In genomic region chr12:56449622-56449984, GRCh38 we compare ENCODE assay signal across 8 cellular contexts. TPM values are rescaled to one million over a fixed set of nuclear protein-coding genes. Genes with fewer than 3 reads are reported as not detected.
A peak's percentile ranks its signal among the peaks of the same experiment; 100 is the strongest.
DNase-seq lines count a peak whose midpoint lies in the region; ATAC-seq and TF ChIP-seq lines count a peak whose summit lies in the region.

No MANE protein-coding gene starts in this region.

- H3K4me3 ChIP-seq in NB4 (ENCODE audit: low read depth, low read length) (peak overlapping the region; percentile 98), dorsolateral prefrontal cortex (peak overlapping the region; percentile 48 to 94 (median 79)), neural cell (ENCODE audit: low read length) (peak overlapping the region; percentile 70)

- H3K27me3 ChIP-seq in dorsolateral prefrontal cortex (no peaks in the 10 kb centered on the region), neural cell (ENCODE audit: insufficient read depth, low read depth, low read length) (no peaks in the 10 kb centered on the region)

- no peak for TF ChIP-seq EP300 in neural cell (conservative IDR thresholded peaks at IDR 0.05; ENCODE audit: poor library complexity, severe bottlenecking)

- peak overlapping the region; percentile 74 for H3K9ac ChIP-seq in neural cell (ENCODE audit: low read length)

- peak overlapping the region; percentile 87 to 95 (median 91) for H3K27ac Mint-ChIP-seq in CD14-positive monocyte

- TF ChIP-seq RAD21 in neural cell (conservative IDR thresholded peaks at IDR 0.05), result no peak

- peaks cover 0 to 2% (median 0%) of the 10 kb centered on the region in 3 donors for H3K27me3 Mint-ChIP-seq in CD14-positive monocyte (ENCODE audit: low read depth in 3 of 3)

- H3K36me3 Mint-ChIP-seq in CD14-positive monocyte, result peaks cover 0 to 2% of the 10 kb centered on the region in 2 donors

- peak overlapping the region; percentile 94 to 96 for H3K4me3 Mint-ChIP-seq in CD14-positive monocyte

- no peak for TF ChIP-seq POLR2A in NB4 (IDR thresholded peaks at IDR 0.05; ENCODE audit: extremely low read depth, insufficient read length)

- H3K9me3 Mint-ChIP-seq in CD14-positive monocyte, result peaks cover 0 to 4% (median 2%) of the 10 kb centered on the region in 7 donors

- H3K9me2 ChIP-seq in neural cell (ENCODE audit: insufficient read depth, low read length), result no peaks in the 10 kb centered on the region

- peaks cover 2% of the 10 kb centered on the region for H3F3A ChIP-seq in neural cell (ENCODE audit: insufficient read depth, low read length, poor library complexity, severe bottlenecking)

- no peak for ATAC-seq in HG03520 (IDR thresholded peaks at IDR 0.05; ENCODE audit: unreplicated experiment)
- ATAC-seq in HG03135 (IDR thresholded peaks at IDR 0.05; ENCODE audit: unreplicated experiment), result no peak

- peak overlapping the region; percentile 93 for H2AFZ ChIP-seq in neural cell (ENCODE audit: low read depth, low read length)

- H3K79me2 ChIP-seq in neural cell (replicated peaks; ENCODE audit: insufficient read depth, low read length), result no peaks in the 10 kb centered on the region

- no peaks in the 10 kb centered on the region for H4K20me1 ChIP-seq in neural cell (ENCODE audit: insufficient read depth)

- H3K9me3 ChIP-seq in neural cell (ENCODE audit: low read length), result no peaks in the 10 kb centered on the region

- DNase-seq in CD14-positive monocyte (ENCODE audit: low spot score), result no peak
- DNase-seq in NB4 (ENCODE audit: low read depth), result no peak
- no peak for DNase-seq in dorsolateral prefrontal cortex
- no peak for DNase-seq in middle frontal gyrus (ENCODE audit: extremely low spot score, low spot score)
- DNase-seq in GM10266 (ENCODE audit: extremely low spot score), result no peak

- intact Hi-C loops in CD14-positive monocyte (cut with micrococcal nuclease), result no loop called here
- intact Hi-C loops in dorsolateral prefrontal cortex (cut with DNase I), result loop anchor here (1.0 to 5.0 kb wide), 4 partner anchors 15 to 115 kb away; partner anchors contain the start of genes APOF (in 2 of the 2) and STAT2 (in 2 of the 2)

- H3K4me1 Mint-ChIP-seq in CD14-positive monocyte, result peaks cover 21% of the 10 kb centered on the region

- TF ChIP-seq CTCF in CD14-positive monocyte (IDR thresholded peaks at IDR 0.05) (no peak), NB4 (IDR thresholded peaks at IDR 0.05; ENCODE audit: low read depth, low read length) (no peak), dorsolateral prefrontal cortex (IDR thresholded peaks at IDR 0.05 in 54 of 56, conservative IDR thresholded peaks at IDR 0.05 in 2 of 56; ENCODE audit: low read depth in 1 of 56, partially characterized antibody in 56 of 56) (no peak), neural cell (IDR thresholded peaks at IDR 0.05; ENCODE audit: poor library complexity, severe bottlenecking) (no peak), GM10266 (IDR thresholded peaks at IDR 0.05; ENCODE audit: control insufficient read depth, insufficient read depth, low read depth, missing control alignments) (no peak)

- H3K36me3 ChIP-seq in neural cell (ENCODE audit: insufficient read depth, low read length), result no peaks in the 10 kb centered on the region

- H3K27ac ChIP-seq in dorsolateral prefrontal cortex, result peak overlapping the region; percentile 62 to 98 (median 92)
- H3K27ac ChIP-seq in neural cell (ENCODE audit: low read length), result peak overlapping the region; percentile 78

- H3K4me2 ChIP-seq in neural cell (ENCODE audit: low read length), result peak overlapping the region; percentile 16

TF ChIP-seq in neural cell, 6 proteins besides CTCF, POLR2A, EP300 and RAD21:
- TF ChIP-seq TAF1 (IDR thresholded peaks at IDR 0.05; ENCODE audit: low read depth), result no peak
- TF ChIP-seq POLR2AphosphoS5 (IDR thresholded peaks at IDR 0.05), result no peak
- no peak for TF ChIP-seq SMC3 (conservative IDR thresholded peaks at IDR 0.05; ENCODE audit: poor library complexity)
- TF ChIP-seq MXI1 (conservative IDR thresholded peaks at IDR 0.05; ENCODE audit: poor library complexity, severe bottlenecking), result no peak
- TF ChIP-seq, protein P1, sequence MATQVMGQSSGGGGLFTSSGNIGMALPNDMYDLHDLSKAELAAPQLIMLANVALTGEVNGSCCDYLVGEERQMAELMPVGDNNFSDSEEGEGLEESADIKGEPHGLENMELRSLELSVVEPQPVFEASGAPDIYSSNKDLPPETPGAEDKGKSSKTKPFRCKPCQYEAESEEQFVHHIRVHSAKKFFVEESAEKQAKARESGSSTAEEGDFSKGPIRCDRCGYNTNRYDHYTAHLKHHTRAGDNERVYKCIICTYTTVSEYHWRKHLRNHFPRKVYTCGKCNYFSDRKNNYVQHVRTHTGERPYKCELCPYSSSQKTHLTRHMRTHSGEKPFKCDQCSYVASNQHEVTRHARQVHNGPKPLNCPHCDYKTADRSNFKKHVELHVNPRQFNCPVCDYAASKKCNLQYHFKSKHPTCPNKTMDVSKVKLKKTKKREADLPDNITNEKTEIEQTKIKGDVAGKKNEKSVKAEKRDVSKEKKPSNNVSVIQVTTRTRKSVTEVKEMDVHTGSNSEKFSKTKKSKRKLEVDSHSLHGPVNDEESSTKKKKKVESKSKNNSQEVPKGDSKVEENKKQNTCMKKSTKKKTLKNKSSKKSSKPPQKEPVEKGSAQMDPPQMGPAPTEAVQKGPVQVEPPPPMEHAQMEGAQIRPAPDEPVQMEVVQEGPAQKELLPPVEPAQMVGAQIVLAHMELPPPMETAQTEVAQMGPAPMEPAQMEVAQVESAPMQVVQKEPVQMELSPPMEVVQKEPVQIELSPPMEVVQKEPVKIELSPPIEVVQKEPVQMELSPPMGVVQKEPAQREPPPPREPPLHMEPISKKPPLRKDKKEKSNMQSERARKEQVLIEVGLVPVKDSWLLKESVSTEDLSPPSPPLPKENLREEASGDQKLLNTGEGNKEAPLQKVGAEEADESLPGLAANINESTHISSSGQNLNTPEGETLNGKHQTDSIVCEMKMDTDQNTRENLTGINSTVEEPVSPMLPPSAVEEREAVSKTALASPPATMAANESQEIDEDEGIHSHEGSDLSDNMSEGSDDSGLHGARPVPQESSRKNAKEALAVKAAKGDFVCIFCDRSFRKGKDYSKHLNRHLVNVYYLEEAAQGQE (IDR thresholded peaks at IDR 0.05; ENCODE audit: borderline replicate concordance), result no peak
- TF ChIP-seq EZH2 (IDR thresholded peaks at IDR 0.05; ENCODE audit: borderline replicate concordance, insufficient read depth, low read length, poor library complexity, severe bottlenecking), result no peak

RNA-seq across cellular contexts. Expression of gene TIMELESS, which starts 0.4 kb away (rescaled TPM):
- polyA plus RNA-seq in CD14-positive monocyte, result 1 to 10 TPM; 1.5 TPM
- 1 to 10 TPM; 1.8 to 8.2 (median 4.4) TPM for total RNA-seq in dorsolateral prefrontal cortex
- 2.5 and 4.4 TPM in 2 replicates for polyA plus RNA-seq in neural cell
- 4.3 and 4.4 TPM in 2 replicates for polyA minus RNA-seq in neural cell

RNA-seq across cellular contexts. Expression of gene MIP, which starts 4.9 kb away (rescaled TPM):
- polyA plus RNA-seq in CD14-positive monocyte (not detected), neural cell (not detected in 2 replicates)
- total RNA-seq in dorsolateral prefrontal cortex, result 1 to 10 TPM in 5 of 120 experiments, under 1 TPM in 31, not detected in 84; 0.16 to 1.9 (median 0.50) TPM
- not detected in 2 replicates for polyA minus RNA-seq in neural cell

RNA-seq across cellular contexts. Expression of gene SPRYD4, which starts 18.8 kb away (rescaled TPM):
- 1 to 10 TPM; 1.3 to 1.4 TPM for polyA plus RNA-seq in CD14-positive monocyte
- total RNA-seq in dorsolateral prefrontal cortex, result 1 to 10 TPM; 1.7 to 4.8 (median 2.6) TPM
- 1.8 and 2.1 TPM in 2 replicates for polyA plus RNA-seq in neural cell
- 3.2 and 4.3 TPM in 2 replicates for polyA minus RNA-seq in neural cell

RNA-seq across cellular contexts. Expression of gene GLS2, which starts 38.4 kb away (rescaled TPM):
- polyA plus RNA-seq in CD14-positive monocyte (not detected), neural cell (7.4 and 10.5 TPM in 2 replicates)
- total RNA-seq in dorsolateral prefrontal cortex, result 10 to 100 TPM; 18.8 to 94.8 (median 53.5) TPM
- polyA minus RNA-seq in neural cell, result 4.9 and 7.9 TPM in 2 replicates

Comparison
In these comparisons a context has a peak if more than half of its experiments do, and no peak if none do; other contexts are left out.
1. intact Hi-C loops: an anchor here in dorsolateral prefrontal cortex (1.0 to 5.0 kb wide); none called in CD14-positive monocyte.